In genomic region chr2:95346738-95347671, GRCh38 we compare ENCODE assay signal across 9 cellular contexts. TPM values are rescaled to one million over a fixed set of nuclear protein-coding genes. Genes with fewer than 3 reads are reported as not detected.
A peak's percentile ranks its signal among the peaks of the same experiment; 100 is the strongest.
DNase-seq lines count a peak whose midpoint lies in the region; ATAC-seq and TF ChIP-seq lines count a peak whose summit lies in the region.
"Had no signal": no experiment of that assay in that cellular context is flagged by ENCODE, and none has a peak within 500 bp of the region (broad histone marks: within the 10 kb centered on the region; RNA-seq: fewer than 3 reads in every experiment).

No MANE protein-coding gene starts in this region.

- in situ Hi-C loops in astrocyte of the cerebellum (cut with HindIII; ENCODE audit: low sequenced_read_pairs): no loop called here

- no peaks in the 10 kb centered on the region for H3K9me3 ChIP-seq in HCT116 (ENCODE audit: control insufficient read depth in 1 of 2, insufficient read depth in 1 of 2, low read depth in 1 of 2, low read length in 2 of 2)
- H3K9me3 ChIP-seq: pancreas had no signal

- H4K20me1 ChIP-seq in HCT116 (ENCODE audit: insufficient read depth): no peaks in the 10 kb centered on the region

- no peaks in the 10 kb centered on the region for H3K79me2 ChIP-seq in HCT116 (ENCODE audit: insufficient read depth, low read length)

- no peak for TF ChIP-seq POLR2A in HCT116 (IDR thresholded peaks at IDR 0.05; ENCODE audit: borderline replicate concordance, extremely low read depth, insufficient read depth, insufficient read length)
- TF ChIP-seq POLR2A in GM18505 (IDR thresholded peaks at IDR 0.05; ENCODE audit: borderline replicate concordance, extremely low read depth, insufficient read depth, insufficient read length): no peak

- H3K4me1 ChIP-seq in HCT116 (ENCODE audit: control insufficient read depth in 1 of 2, insufficient read depth in 2 of 2, low read length in 2 of 2): peaks cover 0 to 26% of the 10 kb centered on the region in 2 experiments; a peak in 3 of 4 replicates
- H3K4me1 ChIP-seq: pancreas had no signal

- RAD21 ChIA-PET in HCT116 (lab: Charles Lee; ENCODE audit: low non-redundant PET in 1 of 2, low total read pairs in 2 of 2, uncharacterized antibody in 2 of 2, unreplicated experiment in 2 of 2): no interaction called here

- H3K9ac ChIP-seq in HCT116 (ENCODE audit: low read length): no peak overlapping the region

- TF ChIP-seq CTCF in HCT116 (IDR thresholded peaks at IDR 0.05 in 2 of 3, conservative IDR thresholded peaks at IDR 0.05 in 1 of 3; ENCODE audit: borderline replicate concordance in 1 of 3, insufficient read depth in 1 of 3, low read depth in 2 of 3, low read length in 2 of 3) (no peak), astrocyte of the cerebellum (IDR thresholded peaks at IDR 0.05; ENCODE audit: low read depth, low read length, missing control alignments) (no peak)

- POLR2A ChIA-PET in HCT116 (lab: Charles Lee): no interaction called here

- TF ChIP-seq RAD21 in HCT116 (IDR thresholded peaks at IDR 0.05; ENCODE audit: low read depth): no peak

- peaks cover 3 to 11% of the 10 kb centered on the region in 2 donors for H3K4me1 Mint-ChIP-seq in stimulated activated naive B cell treated with anti-CD40 and anti-IgM and Interleukin-4, amounts not matched to agents 10 μg/mL and 1 μg/mL and 100 μg/mL, for 72 hours

- peak overlapping the region; percentile 40 to 53 for H3K4me3 Mint-ChIP-seq in stimulated activated naive B cell treated with anti-CD40 and anti-IgM and Interleukin-4, amounts not matched to agents 10 μg/mL and 1 μg/mL and 100 μg/mL, for 72 hours

- no peak overlapping the region for H2AFZ ChIP-seq in HCT116 (ENCODE audit: low read depth, low read length, poor library complexity, severe bottlenecking)

- H3K4me3 ChIP-seq in HCT116 (replicated peaks in 1 of 2; ENCODE audit: low read depth in 1 of 2, low read length in 2 of 2) (peak overlapping the region; percentile 19 to 30; a peak in 3 of 4 replicates), astrocyte of the cerebellum (ENCODE audit: low read depth, low read length) (peak overlapping the region; percentile 36)

- ATAC-seq in HCT116 (peak; percentile 10; the same call in 1 of the 2 replicates), GM18505 (IDR thresholded peaks at IDR 0.05; ENCODE audit: unreplicated experiment) (no peak), HG02610 (IDR thresholded peaks at IDR 0.05; ENCODE audit: unreplicated experiment) (no peak)
- ATAC-seq in stimulated activated naive B cell treated with anti-CD40 and anti-IgM and Interleukin-4, amounts not matched to agents 10 μg/mL and 1 μg/mL and 100 μg/mL, for 72 hours (replicated peaks): no peak

- peaks cover 38 to 64% of the 10 kb centered on the region in 2 donors for H3K27me3 Mint-ChIP-seq in stimulated activated naive B cell treated with anti-CD40 and anti-IgM and Interleukin-4, amounts not matched to agents 10 μg/mL and 1 μg/mL and 100 μg/mL, for 72 hours

- H3K27me3 ChIP-seq in HCT116 (ENCODE audit: insufficient read depth, low read length): no peaks in the 10 kb centered on the region
- H3K27me3 ChIP-seq: pancreas had no signal

- H3K9me3 Mint-ChIP-seq in stimulated activated naive B cell treated with anti-CD40 and anti-IgM and Interleukin-4, amounts not matched to agents 10 μg/mL and 1 μg/mL and 100 μg/mL, for 72 hours: no peaks in the 10 kb centered on the region

- H3K27ac Mint-ChIP-seq in stimulated activated naive B cell treated with anti-CD40 and anti-IgM and Interleukin-4, amounts not matched to agents 10 μg/mL and 1 μg/mL and 100 μg/mL, for 72 hours: no peak overlapping the region

- H3K36me3 ChIP-seq in HCT116 (ENCODE audit: control insufficient read depth in 1 of 2, insufficient read depth in 2 of 2, low read length in 2 of 2): no peaks in the 10 kb centered on the region
- H3K36me3 ChIP-seq: pancreas had no signal

- intact Hi-C loops in HCT116 (cut with micrococcal nuclease): no loop called here

- H3K9me2 ChIP-seq in HCT116 (ENCODE audit: insufficient read depth): no peaks in the 10 kb centered on the region

- no TSS peak for BruUV-seq in HCT116 (replicated peaks; lab: Mats Ljungman, UMichigan)

- peak overlapping the region; percentile 60 for H3K4me2 ChIP-seq in HCT116 (ENCODE audit: low read length)

- H3K27ac ChIP-seq in HCT116 (ENCODE audit: low read depth, low read length): peak overlapping the region; percentile 46; the same call in 1 of the 2 replicates

- DNase-seq in HCT116 (ENCODE audit: low read depth, low spot score): no peak
- DNase-seq in astrocyte of the cerebellum (ENCODE audit: low read depth): no peak
- peak; percentile 59 for DNase-seq in iPS-NIHi7 (ENCODE audit: extremely low spot score)
- DNase-seq in stimulated activated naive B cell treated with anti-CD40 and anti-IgM and Interleukin-4, amounts not matched to agents 10 μg/mL and 1 μg/mL and 100 μg/mL, for 72 hours: no peak
- no peak for DNase-seq in activated CD4-positive, alpha-beta T cell treated with anti-CD3 and anti-CD28 coated beads for 4 hours
- no peak for DNase-seq in NAMALWA (ENCODE audit: low spot score)

- CTCF ChIA-PET in HCT116 (lab: Charles Lee): no interaction called here

- no peaks in the 10 kb centered on the region for H3K36me3 Mint-ChIP-seq in stimulated activated naive B cell treated with anti-CD40 and anti-IgM and Interleukin-4, amounts not matched to agents 10 μg/mL and 1 μg/mL and 100 μg/mL, for 72 hours

TF ChIP-seq in HCT116, 20 proteins besides CTCF, POLR2A, EP300 and RAD21:
- no peak for TF ChIP-seq EZH2phosphoT487 (IDR thresholded peaks at IDR 0.05; ENCODE audit: borderline replicate concordance)
- 0 out of 2 replicates have a peak, but pooled peaks have one; percentile 9 for TF ChIP-seq EGR1 (IDR thresholded peaks at IDR 0.05; ENCODE audit: low read depth)
- TF ChIP-seq MAX (IDR thresholded peaks at IDR 0.05): 0 out of 2 replicates have a peak, but pooled peaks have one; percentile 12
TF ChIP-seq in HCT116: peak in this region for 2.

RNA-seq across cellular contexts. Expression of gene KCNIP3, which starts 49.9 kb away (rescaled TPM):
- 3.1 TPM for total RNA-seq in HCT116 (2021; ENCODE audit: unreplicated experiment)
- 1.8 and 2.0 TPM in 2 replicates for polyA plus RNA-seq in HCT116 (2012)

RNA-seq across cellular contexts. Expression of gene FAHD2A, which starts 55.5 kb away (rescaled TPM):
- 25.4 TPM for total RNA-seq in HCT116 (2021; ENCODE audit: unreplicated experiment)
- 31.9 and 32.0 TPM in 2 replicates for polyA plus RNA-seq in HCT116 (2012)
